Comparison of ENCODE assay signal across 10 cellular contexts in genomic region chr2:227867386-227867785, GRCh38. TPM values are rescaled to one million over a fixed set of nuclear protein-coding genes. Genes with fewer than 3 reads are reported as not detected.
"Had no signal": no experiment of that assay in that cellular context is flagged by ENCODE, and none has a peak within 500 bp of the region (broad histone marks: within the 10 kb centered on the region; RNA-seq: fewer than 3 reads in every experiment).

No MANE protein-coding gene starts in this region.

- H3K36me3 ChIP-seq: HAP-1 had no signal

- DNase-seq: H7, HFFc6, KBM-7 had no signal

- H3K4me2 ChIP-seq: GM23338 had no signal

- H3K36me3 Mint-ChIP-seq: IgD-negative memory B cell had no signal

- H3K9me3 ChIP-seq: HAP-1 had no signal

- H3K4me3 ChIP-seq: GM23338, HAP-1 had no signal

- H3K4me3 Mint-ChIP-seq: GM23338, HFFc6, IgD-negative memory B cell had no signal

- H3K27ac Mint-ChIP-seq: GM23338, HFFc6, IgD-negative memory B cell had no signal

- H2AFZ ChIP-seq: GM23338 had no signal

- H3K4me1 Mint-ChIP-seq: IgD-negative memory B cell had no signal

- H3K9me3 Mint-ChIP-seq: GM23338, HFFc6, IgD-negative memory B cell had no signal

- H3K4me1 ChIP-seq: HAP-1 had no signal

- H3K27ac ChIP-seq: HL-60 had no signal

RNA-seq across cellular contexts. Expression of gene DAW1, which starts 4.0 kb away (rescaled TPM):
- total RNA-seq: HepG2, HT1080 had no signal
- polyA plus RNA-seq: HepG2, IgD-negative memory B cell had no signal

RNA-seq across cellular contexts. Expression of gene CCL20, which starts 53.7 kb away (rescaled TPM):
- total RNA-seq: GM23338, H1, H7, HFFc6 had no signal
- polyA plus RNA-seq: GM23338, H1, IgD-negative memory B cell had no signal
